In the genomic region with DNA sequence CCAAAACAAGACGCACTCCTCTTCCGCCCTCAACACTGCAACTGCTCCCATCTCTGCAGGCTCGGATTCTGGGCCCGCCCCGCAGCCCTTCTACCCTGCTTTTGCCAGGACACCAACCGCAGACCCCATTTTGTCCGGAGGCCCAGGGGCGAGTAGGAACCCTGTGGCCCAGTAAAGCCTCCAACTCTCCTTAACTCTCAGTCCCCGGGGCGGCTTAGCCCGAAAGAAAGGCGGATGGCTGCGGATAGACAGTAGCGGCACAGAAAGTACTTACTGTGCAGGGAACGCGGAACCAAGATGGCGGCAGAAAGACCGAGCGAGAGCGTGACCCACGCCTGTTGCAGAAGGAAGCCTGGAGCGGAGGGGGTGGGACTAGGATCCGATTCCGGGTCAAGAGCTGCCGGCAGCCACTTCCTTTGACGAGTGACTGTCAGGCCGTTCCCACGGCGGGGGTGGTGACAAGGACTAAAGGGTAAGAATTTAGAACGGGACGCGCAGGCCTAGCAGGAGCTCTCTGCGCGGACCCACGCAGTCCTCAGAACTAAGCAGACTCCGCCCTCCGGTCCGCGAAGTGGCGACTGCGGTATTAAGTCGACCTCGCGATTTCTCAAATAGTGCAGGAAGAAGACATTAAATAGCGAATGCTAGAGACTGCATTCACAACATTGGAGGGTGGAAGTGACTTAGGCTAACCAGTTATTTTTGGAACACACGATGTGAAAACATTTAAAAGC, we compare ENCODE assay signal across 1 cellular context.
A peak's percentile ranks its signal among the peaks of the same experiment; 100 is the strongest.
TF ChIP-seq lines count a peak whose summit lies in the region.

Gene NACA, minus strand, starts transcription at position 311 of the 734 bp plus-strand sequence. CDS start 778 bp downstream, outside the sequence.

TF ChIP-seq in HepG2, 621 proteins besides CTCF, POLR2A, EP300 and RAD21 (continued from another document and continues in another):
- TF ChIP-seq TRIM22 (IDR thresholded peaks at IDR 0.05) (no peak), POLR2AphosphoS5 (IDR thresholded peaks at IDR 0.05; ENCODE audit: low read depth, low read length) (peak; percentile 97), ZBTB10 (CRISPR knock-in tag; IDR thresholded peaks at IDR 0.05; ENCODE audit: borderline replicate concordance) (no peak; the same call in 1 of the 2 replicates), NR3C1 (CRISPR knock-in tag; IDR thresholded peaks at IDR 0.05) (no peak), SP4 (CRISPR knock-in tag; IDR thresholded peaks at IDR 0.05) (peak; percentile 73; the same call in 1 of the 2 replicates), MYNN (CRISPR knock-in tag; IDR thresholded peaks at IDR 0.05; ENCODE audit: low read depth) (peak; percentile 87; the same call in 1 of the 2 replicates), HNRNPL (IDR thresholded peaks at IDR 0.05; ENCODE audit: low read depth, low read length) (0 out of 2 replicates have a peak, but pooled peaks have one; percentile 44), ZFP1 (CRISPR knock-in tag; IDR thresholded peaks at IDR 0.05) (peak; percentile 87), ZNF331 (CRISPR knock-in tag; IDR thresholded peaks at IDR 0.05) (peak; percentile 81), ZNF121 (CRISPR knock-in tag; IDR thresholded peaks at IDR 0.05) (0 out of 2 replicates have a peak, but pooled peaks have one; percentile 54), RFXANK (CRISPR knock-in tag; IDR thresholded peaks at IDR 0.05) (no peak), FOSL2 (CRISPR knock-in tag; IDR thresholded peaks at IDR 0.05) (peak; percentile 49; the same call in 1 of the 2 replicates), ZNF562 (CRISPR knock-in tag; IDR thresholded peaks at IDR 0.05; ENCODE audit: borderline replicate concordance) (no peak), ZNF543 (CRISPR knock-in tag; IDR thresholded peaks at IDR 0.05) (peak; percentile 89), MEIS1 (CRISPR knock-in tag; IDR thresholded peaks at IDR 0.05; ENCODE audit: borderline replicate concordance) (peak; percentile 98; the same call in 1 of the 2 replicates), ZNF225 (CRISPR knock-in tag; IDR thresholded peaks at IDR 0.05) (peak; percentile 77; the same call in 1 of the 2 replicates), ZNF18 (CRISPR knock-in tag; IDR thresholded peaks at IDR 0.05; ENCODE audit: insufficient replicate concordance) (no peak), ZNF362 (CRISPR knock-in tag; IDR thresholded peaks at IDR 0.05; ENCODE audit: borderline replicate concordance) (peak; percentile 45; the same call in 1 of the 2 replicates), SNAI1 (CRISPR knock-in tag; IDR thresholded peaks at IDR 0.05; ENCODE audit: borderline replicate concordance) (no peak; the same call in 1 of the 2 replicates), MED13 (CRISPR knock-in tag; IDR thresholded peaks at IDR 0.05) (peak; percentile 74; the same call in 1 of the 2 replicates), ZNF224 (CRISPR knock-in tag; IDR thresholded peaks at IDR 0.05) (peak; percentile 9; the same call in 1 of the 2 replicates), UBTF (CRISPR knock-in tag; IDR thresholded peaks at IDR 0.05) (peak; percentile 84), AHDC1 (CRISPR knock-in tag; IDR thresholded peaks at IDR 0.05; ENCODE audit: borderline replicate concordance) (no peak; the same call in 1 of the 2 replicates), NFKB2 (CRISPR knock-in tag; IDR thresholded peaks at IDR 0.05; ENCODE audit: borderline replicate concordance) (peak; percentile 90; the same call in 1 of the 2 replicates), SIX1 (CRISPR knock-in tag; IDR thresholded peaks at IDR 0.05; ENCODE audit: borderline replicate concordance) (no peak), ZNF430 (CRISPR knock-in tag; IDR thresholded peaks at IDR 0.05) (0 out of 2 replicates have a peak, but pooled peaks have one; percentile 54), ZNF503 (CRISPR knock-in tag; IDR thresholded peaks at IDR 0.05) (peak; percentile 58; the same call in 1 of the 2 replicates), CENPX (CRISPR knock-in tag; IDR thresholded peaks at IDR 0.05) (no peak)
- TF ChIP-seq, protein P1, sequence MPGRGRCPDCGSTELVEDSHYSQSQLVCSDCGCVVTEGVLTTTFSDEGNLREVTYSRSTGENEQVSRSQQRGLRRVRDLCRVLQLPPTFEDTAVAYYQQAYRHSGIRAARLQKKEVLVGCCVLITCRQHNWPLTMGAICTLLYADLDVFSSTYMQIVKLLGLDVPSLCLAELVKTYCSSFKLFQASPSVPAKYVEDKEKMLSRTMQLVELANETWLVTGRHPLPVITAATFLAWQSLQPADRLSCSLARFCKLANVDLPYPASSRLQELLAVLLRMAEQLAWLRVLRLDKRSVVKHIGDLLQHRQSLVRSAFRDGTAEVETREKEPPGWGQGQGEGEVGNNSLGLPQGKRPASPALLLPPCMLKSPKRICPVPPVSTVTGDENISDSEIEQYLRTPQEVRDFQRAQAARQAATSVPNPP (CRISPR knock-in tag; IDR thresholded peaks at IDR 0.05) = 0 out of 2 replicates have a peak, but pooled peaks have one; percentile 69
- TF ChIP-seq, protein P2, sequence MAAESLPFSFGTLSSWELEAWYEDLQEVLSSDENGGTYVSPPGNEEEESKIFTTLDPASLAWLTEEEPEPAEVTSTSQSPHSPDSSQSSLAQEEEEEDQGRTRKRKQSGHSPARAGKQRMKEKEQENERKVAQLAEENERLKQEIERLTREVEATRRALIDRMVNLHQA (CRISPR knock-in tag; IDR thresholded peaks at IDR 0.05) = no peak
- TF ChIP-seq, protein P3, sequence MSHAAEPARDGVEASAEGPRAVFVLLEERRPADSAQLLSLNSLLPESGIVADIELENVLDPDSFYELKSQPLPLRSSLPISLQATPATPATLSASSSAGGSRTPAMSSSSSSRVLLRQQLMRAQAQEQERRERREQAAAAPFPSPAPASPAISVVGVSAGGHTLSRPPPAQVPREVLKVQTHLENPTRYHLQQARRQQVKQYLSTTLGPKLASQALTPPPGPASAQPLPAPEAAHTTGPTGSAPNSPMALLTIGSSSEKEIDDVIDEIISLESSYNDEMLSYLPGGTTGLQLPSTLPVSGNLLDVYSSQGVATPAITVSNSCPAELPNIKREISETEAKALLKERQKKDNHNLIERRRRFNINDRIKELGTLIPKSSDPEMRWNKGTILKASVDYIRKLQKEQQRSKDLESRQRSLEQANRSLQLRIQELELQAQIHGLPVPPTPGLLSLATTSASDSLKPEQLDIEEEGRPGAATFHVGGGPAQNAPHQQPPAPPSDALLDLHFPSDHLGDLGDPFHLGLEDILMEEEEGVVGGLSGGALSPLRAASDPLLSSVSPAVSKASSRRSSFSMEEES (CRISPR knock-in tag; IDR thresholded peaks at IDR 0.05) = peak; percentile 77; the same call in 1 of the 2 replicates
